Comparison of ENCODE assay signal across 26 cellular contexts in the genomic region with DNA sequence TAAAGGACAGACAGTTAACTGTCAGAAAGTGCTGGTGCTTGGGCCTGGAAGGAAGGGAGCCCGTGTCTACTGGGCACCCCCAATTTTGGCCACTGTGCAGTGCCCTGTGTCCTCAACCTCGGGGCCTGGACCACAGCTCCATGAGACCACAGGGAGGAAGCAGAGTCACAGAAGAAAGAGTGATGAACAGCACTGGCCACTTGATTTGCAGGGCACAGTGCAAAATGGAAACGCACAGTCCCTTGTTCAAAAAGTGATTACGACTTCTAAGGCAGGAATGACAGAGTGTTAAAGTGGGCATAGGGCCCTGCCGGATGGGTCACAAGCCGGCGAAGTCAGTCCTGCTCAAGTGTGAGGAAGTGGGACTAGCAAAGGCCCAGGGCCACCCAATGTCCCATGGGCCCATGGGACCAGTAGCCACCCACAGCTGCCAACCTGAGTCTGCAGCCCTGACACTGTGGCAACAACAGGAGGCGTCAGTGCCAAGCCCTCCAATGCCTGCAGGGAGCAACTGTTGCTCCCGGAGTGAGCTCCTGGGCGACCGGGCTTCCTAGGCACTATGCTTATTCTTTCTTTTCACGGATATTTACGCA.
DNase-seq lines count a peak whose midpoint lies in the region; ATAC-seq and TF ChIP-seq lines count a peak whose summit lies in the region.
"Had no signal": no experiment of that assay in that cellular context is flagged by ENCODE, and none has a peak within 500 bp of the region (broad histone marks: within the 10 kb centered on the region; RNA-seq: fewer than 3 reads in every experiment).

No MANE protein-coding gene starts in this region.

- H3K4me3 Mint-ChIP-seq in activated T-cell treated with anti-CD3 and anti-CD28 coated beads, Interleukin-2, amount 50 U/mL, for 72 hours = no peak overlapping the region
- H3K4me3 Mint-ChIP-seq: B cell; naive thymus-derived CD8-positive, alpha-beta T cell; stimulated activated naive B cell treated with anti-CD40 and anti-IgM and Interleukin-4, amounts not matched to agents 10 μg/mL and 1 μg/mL and 100 μg/mL, for 72 hours had no signal

- no peak overlapping the region for H3K4me3 ChIP-seq in RWPE2 (ENCODE audit: severe bottlenecking)
- no peak overlapping the region for H3K4me3 ChIP-seq in mesenchymal stem cell (ENCODE audit: insufficient read depth in 1 of 2, low read depth in 1 of 2, low read length in 2 of 2)
- H3K4me3 ChIP-seq in testis = no peak overlapping the region
- H3K4me3 ChIP-seq: A549, thoracic aorta had no signal

- no peaks in the 10 kb centered on the region for H3K27me3 Mint-ChIP-seq in activated T-cell treated with anti-CD3 and anti-CD28 coated beads, Interleukin-2, amount 50 U/mL, for 72 hours (ENCODE audit: low read depth)

- no peak overlapping the region for H3K4ac ChIP-seq in mesenchymal stem cell (ENCODE audit: low read depth in 1 of 2, low read length in 2 of 2)

- H3K9me3 ChIP-seq in RWPE2 (ENCODE audit: severe bottlenecking) = peaks cover 6% of the 10 kb centered on the region
- H3K9me3 ChIP-seq in mesenchymal stem cell (ENCODE audit: control insufficient read depth, low read length) = no peaks in the 10 kb centered on the region
- H3K9me3 ChIP-seq in testis = no peaks in the 10 kb centered on the region
- H3K9me3 ChIP-seq: thoracic aorta had no signal

- H3K27me3 ChIP-seq in RWPE2 (ENCODE audit: insufficient read depth, poor library complexity, severe bottlenecking) (no peaks in the 10 kb centered on the region), mesenchymal stem cell (ENCODE audit: control insufficient read depth in 1 of 2, insufficient read depth in 1 of 2, low read length in 2 of 2) (no peaks in the 10 kb centered on the region), testis (no peaks in the 10 kb centered on the region)

- TF ChIP-seq POLR2A in testis (IDR thresholded peaks at IDR 0.05) = no peak

- intact Hi-C loops in testis (cut with DNase I; ENCODE audit: low total_unique reads) = no loop called here

- H2AFZ ChIP-seq in mesenchymal stem cell (ENCODE audit: low read depth, low read length) = no peak overlapping the region
- H2AFZ ChIP-seq: parathyroid adenoma had no signal

- no peaks in the 10 kb centered on the region for H3K36me3 Mint-ChIP-seq in activated T-cell treated with anti-CD3 and anti-CD28 coated beads, Interleukin-2, amount 50 U/mL, for 72 hours (ENCODE audit: insufficient read depth in 2 of 2)
- H3K36me3 Mint-ChIP-seq: naive thymus-derived CD8-positive, alpha-beta T cell; stimulated activated naive B cell treated with anti-CD40 and anti-IgM and Interleukin-4, amounts not matched to agents 10 μg/mL and 1 μg/mL and 100 μg/mL, for 72 hours had no signal

- DNase-seq in activated T-cell treated with anti-CD3 and anti-CD28 coated beads, Interleukin-2, amount 50 U/mL, for 1 hour = peak; percentile 3
- no peak for DNase-seq in activated T-cell treated with anti-CD3 and anti-CD28 coated beads, Interleukin-2, amount 50 U/mL, for 72 hours
- DNase-seq in RWPE2 (ENCODE audit: low spot score) (peak; percentile 40), mesenchymal stem cell (no peak), testis (peak; percentile 8), SKM-1 treated with dmso at 0.1 percent for 144 hours (lab: John Stamatoyannopoulos, UW; ENCODE audit: unreplicated experiment) (no peak)
- DNase-seq: activated CD4-positive, alpha-beta T cell treated with anti-CD3 and anti-CD28 coated beads, Interleukin-2, amount 50 U/mL, for 1 hour; activated naive CD4-positive, alpha-beta T cell; cortex of kidney; KBM-7; left cardiac atrium; mesendoderm; NCI-H1930; SHP77 treated with DMSO at 0.1 percent for 48 hours; small intestine; stimulated activated CD4-positive, alpha-beta T cell treated with anti-CD3 and anti-CD28 coated beads, Interleukin-2, amount 100 ng/mL, for 48 hours; stimulated activated naive B cell treated with anti-CD40 and anti-IgM and Interleukin-4, amounts not matched to agents 10 μg/mL and 1 μg/mL and 100 μg/mL, for 72 hours; T-helper 1 cell had no signal

- no peaks in the 10 kb centered on the region for H3K9me3 Mint-ChIP-seq in activated T-cell treated with anti-CD3 and anti-CD28 coated beads, Interleukin-2, amount 50 U/mL, for 72 hours
- H3K9me3 Mint-ChIP-seq: naive thymus-derived CD8-positive, alpha-beta T cell; stimulated activated naive B cell treated with anti-CD40 and anti-IgM and Interleukin-4, amounts not matched to agents 10 μg/mL and 1 μg/mL and 100 μg/mL, for 72 hours had no signal

- no peak for ATAC-seq in activated T-cell treated with anti-CD3 and anti-CD28 coated beads, Interleukin-2, amount 50 U/mL, for 72 hours (replicated peaks in 1 of 2)
- ATAC-seq in RWPE2 (ENCODE audit: low read depth) (no peak), HG02642 (IDR thresholded peaks at IDR 0.05; ENCODE audit: poor library complexity, unreplicated experiment) (no peak), GM18502 (IDR thresholded peaks at IDR 0.05; ENCODE audit: poor library complexity, unreplicated experiment) (no peak)
- ATAC-seq: A549; HCT116; naive thymus-derived CD8-positive, alpha-beta T cell; stimulated activated naive B cell treated with anti-CD40 and anti-IgM and Interleukin-4, amounts not matched to agents 10 μg/mL and 1 μg/mL and 100 μg/mL, for 72 hours had no signal

- H4K91ac ChIP-seq in mesenchymal stem cell (ENCODE audit: low read length) = peak overlapping the region; percentile 73

- H3K4me2 ChIP-seq in mesenchymal stem cell (ENCODE audit: low read length, poor library complexity, severe bottlenecking) = no peak overlapping the region
- H3K4me2 ChIP-seq: A549 had no signal

- peak overlapping the region; percentile 29 for H4K8ac ChIP-seq in mesenchymal stem cell (ENCODE audit: low read length)

- no peaks in the 10 kb centered on the region for H3K4me1 ChIP-seq in RWPE2 (ENCODE audit: insufficient read depth, poor library complexity, severe bottlenecking)
- peaks cover 22% of the 10 kb centered on the region for H3K4me1 ChIP-seq in mesenchymal stem cell (ENCODE audit: control insufficient read depth, insufficient read depth, low read depth, low read length)
- H3K4me1 ChIP-seq in testis = peaks cover 37% of the 10 kb centered on the region
- H3K4me1 ChIP-seq: A549, parathyroid adenoma had no signal

- H3K79me1 ChIP-seq in mesenchymal stem cell (replicated peaks; ENCODE audit: low read length, poor library complexity, severe bottlenecking) = no peaks in the 10 kb centered on the region

- H2BK120ac ChIP-seq in mesenchymal stem cell (ENCODE audit: low read depth, low read length) = no peak overlapping the region

- peak overlapping the region in 1 of 2 experiments; percentile 54 for H2BK12ac ChIP-seq in mesenchymal stem cell (ENCODE audit: low read length in 2 of 2)

- 95% methylated on average over 13 of the region's 13 CpGs for WGBS in mesenchymal stem cell
- WGBS in testis, 2 donors = 90 to 95% methylated on average over 10 to 13 of the region's 13 CpGs

- peak overlapping the region in 1 of 2 experiments; percentile 57 for H3K14ac ChIP-seq in mesenchymal stem cell (ENCODE audit: low read length in 2 of 2)

- H3K27ac ChIP-seq in RWPE2 (ENCODE audit: poor library complexity, severe bottlenecking) (no peak overlapping the region), mesenchymal stem cell (ENCODE audit: low read length, poor library complexity, severe bottlenecking) (no peak overlapping the region), testis (no peak overlapping the region)
- H3K27ac ChIP-seq: A549, parathyroid adenoma, thoracic aorta had no signal

- H2AK5ac ChIP-seq in mesenchymal stem cell (ENCODE audit: low read length, severe bottlenecking) = no peak overlapping the region

- H3K9ac ChIP-seq in mesenchymal stem cell (ENCODE audit: low read length) = no peak overlapping the region
- H3K9ac ChIP-seq: parathyroid adenoma had no signal

- H3K23ac ChIP-seq in mesenchymal stem cell (ENCODE audit: low read length in 2 of 2) = peak overlapping the region in 1 of 2 experiments; percentile 56

- no peak overlapping the region for H2BK15ac ChIP-seq in mesenchymal stem cell (ENCODE audit: low read depth, poor library complexity, severe bottlenecking)

- TF ChIP-seq CTCF in RWPE2 (IDR thresholded peaks at IDR 0.05; ENCODE audit: poor library complexity, severe bottlenecking) (no peak), testis (IDR thresholded peaks at IDR 0.05) (no peak)

- H3K27ac Mint-ChIP-seq in activated T-cell treated with anti-CD3 and anti-CD28 coated beads, Interleukin-2, amount 50 U/mL, for 72 hours = no peak overlapping the region
- H3K27ac Mint-ChIP-seq: B cell; naive thymus-derived CD8-positive, alpha-beta T cell; stimulated activated naive B cell treated with anti-CD40 and anti-IgM and Interleukin-4, amounts not matched to agents 10 μg/mL and 1 μg/mL and 100 μg/mL, for 72 hours had no signal

- peak overlapping the region in 1 of 2 experiments; percentile 56 for H3K18ac ChIP-seq in mesenchymal stem cell (ENCODE audit: low read depth in 1 of 2, low read length in 2 of 2)

- no peaks in the 10 kb centered on the region for H3K36me3 ChIP-seq in RWPE2 (ENCODE audit: low read depth)
- peaks cover 0 to 23% of the 10 kb centered on the region in 2 experiments for H3K36me3 ChIP-seq in mesenchymal stem cell (ENCODE audit: control insufficient read depth in 1 of 2, insufficient read depth in 2 of 2, low read depth in 1 of 2, low read length in 2 of 2)
- no peaks in the 10 kb centered on the region for H3K36me3 ChIP-seq in testis (ENCODE audit: low read depth, missing control alignments)
- H3K36me3 ChIP-seq: thoracic aorta had no signal

- H3K4me1 Mint-ChIP-seq in activated T-cell treated with anti-CD3 and anti-CD28 coated beads, Interleukin-2, amount 50 U/mL, for 72 hours (ENCODE audit: low read depth) = no peaks in the 10 kb centered on the region
- H3K4me1 Mint-ChIP-seq: B cell; naive thymus-derived CD8-positive, alpha-beta T cell; stimulated activated naive B cell treated with anti-CD40 and anti-IgM and Interleukin-4, amounts not matched to agents 10 μg/mL and 1 μg/mL and 100 μg/mL, for 72 hours had no signal

- H2BK5ac ChIP-seq in mesenchymal stem cell (ENCODE audit: low read depth, low read length, poor library complexity, severe bottlenecking) = no peak overlapping the region

Comparison
In these comparisons a context has a peak if more than half of its experiments do, and no peak if none do; other contexts are left out.
1. DNase-seq: peak in activated T-cell treated with anti-CD3 and anti-CD28 coated beads, Interleukin-2, amount 50 U/mL, for 1 hour (single experiment), RWPE2 (single experiment) and testis (single experiment); none in activated T-cell treated with anti-CD3 and anti-CD28 coated beads, Interleukin-2, amount 50 U/mL, for 72 hours (0 of 2), mesenchymal stem cell (single experiment) and SKM-1 treated with dmso at 0.1 percent for 144 hours (single experiment).